27 cellular contexts compared by ENCODE assay signal in genomic region chr2:2021995-2022394, GRCh38.
"Had no signal": no experiment of that assay in that cellular context is flagged by ENCODE, and none has a peak within 500 bp of the region (broad histone marks: within the 10 kb centered on the region; RNA-seq: fewer than 3 reads in every experiment).

No MANE protein-coding gene starts in this region.

- H3K4me1 Mint-ChIP-seq: activated CD4-positive, alpha-beta T cell treated with anti-CD3 and anti-CD28 coated beads, Interleukin-2, amount 10 ng/mL, durations not matched to agents 24 days and 14 days; activated naive CD8-positive, alpha-beta T cell treated with anti-CD3 and anti-CD28 coated beads for 36 hours; activated T-helper 17 cell treated with anti-CD3 and anti-CD28 coated beads, Interleukin-2, amount 50 U/mL, for 72 hours had no signal

- H3K36me3 Mint-ChIP-seq: activated naive CD8-positive, alpha-beta T cell treated with anti-CD3 and anti-CD28 coated beads for 36 hours had no signal

- H3K27ac Mint-ChIP-seq: activated CD4-positive, alpha-beta T cell treated with anti-CD3 and anti-CD28 coated beads, Interleukin-2, amount 10 ng/mL, durations not matched to agents 24 days and 14 days; activated CD8-positive, alpha-beta T cell treated with anti-CD3 and anti-CD28 coated beads for 36 hours; activated naive CD8-positive, alpha-beta T cell treated with anti-CD3 and anti-CD28 coated beads for 36 hours; activated T-cell treated with anti-CD3 and anti-CD28 coated beads, Interleukin-2, amount 50 U/mL, for 72 hours; activated T-helper 17 cell treated with anti-CD3 and anti-CD28 coated beads, Interleukin-2, amount 50 U/mL, for 72 hours; T-helper 1 cell treated with Interleukin-12 subunit alpha and Interleukin-12 subunit beta and Interleukin-4 antibody, amounts not matched to agents 30 μg/mL and 1 μg/mL, for 36 hours; T-helper 2 cell treated with Interferon-gamma antibody and Interleukin-4, amounts not matched to agents 5 μg/mL and 100 μg/mL, for 36 hours had no signal

- H3K27ac ChIP-seq: ascending aorta, body of pancreas, breast epithelium, SJSA1 had no signal

- H3K36me3 ChIP-seq: ascending aorta, breast epithelium, SJSA1 had no signal

- H3K9me3 Mint-ChIP-seq: activated CD8-positive, alpha-beta T cell treated with anti-CD3 and anti-CD28 coated beads for 36 hours; activated T-helper 17 cell treated with anti-CD3 and anti-CD28 coated beads, Interleukin-2, amount 50 U/mL, for 72 hours; T-helper 1 cell treated with Interleukin-12 subunit alpha and Interleukin-12 subunit beta and Interleukin-4 antibody, amounts not matched to agents 30 μg/mL and 1 μg/mL, for 36 hours; T-helper 2 cell treated with Interferon-gamma antibody and Interleukin-4, amounts not matched to agents 5 μg/mL and 100 μg/mL, for 36 hours had no signal

- ATAC-seq: activated CD8-positive, alpha-beta T cell treated with anti-CD3 and anti-CD28 coated beads for 36 hours; activated T-cell treated with anti-CD3 and anti-CD28 coated beads, Interleukin-2, amount 50 U/mL, for 72 hours; activated T-helper 17 cell treated with anti-CD3 and anti-CD28 coated beads, Interleukin-2, amount 50 U/mL, for 72 hours; body of pancreas; Panc1 had no signal

- H3K9ac ChIP-seq: SK-N-SH had no signal

- H3K4me1 ChIP-seq: ascending aorta, body of pancreas, breast epithelium, SJSA1 had no signal

- H3K9me3 ChIP-seq: ascending aorta, body of pancreas, breast epithelium, SJSA1, SK-N-SH had no signal

- H3K27me3 Mint-ChIP-seq: activated CD4-positive, alpha-beta T cell treated with anti-CD3 and anti-CD28 coated beads, Interleukin-2, amount 10 ng/mL, durations not matched to agents 24 days and 14 days had no signal

- DNase-seq: activated CD4-positive, alpha-beta T cell treated with anti-CD3 and anti-CD28 coated beads, Interleukin-2, amount 10 ng/mL, durations not matched to agents 24 days and 14 days; activated CD4-positive, alpha-beta T cell treated with anti-CD3 and anti-CD28 coated beads, Interleukin-2, amount 50 U/mL, for 4 hours; activated CD8-positive, alpha-beta T cell treated with anti-CD3 and anti-CD28 coated beads for 36 hours; activated effector memory CD4-positive, alpha-beta T cell treated with anti-CD3 and anti-CD28 coated beads, Interleukin-2, amount 50 U/mL, for 16 hours; activated naive CD4-positive, alpha-beta T cell; activated naive CD4-positive, alpha-beta T cell treated with anti-CD3 and anti-CD28 coated beads, Interleukin-2, amount 50 U/mL, for 16 hours; activated naive CD8-positive, alpha-beta T cell treated with anti-CD3 and anti-CD28 coated beads for 36 hours; activated T-cell treated with anti-CD3 and anti-CD28 coated beads, Interleukin-2, amount 50 U/mL, for 1 hour; activated T-cell treated with anti-CD3 and anti-CD28 coated beads, Interleukin-2, amount 50 U/mL, for 72 hours; amniotic stem cell; body of pancreas; NCI-H1105; NCI-H1417 treated with DMSO at 0.1 percent for 48 hours; NCI-H187 treated with DMSO at 0.1 percent for 48 hours; NCI-H2081; NCI-H2171 treated with DMSO at 0.1 percent for 48 hours; NCI-H2227 treated with DMSO at 0.1 percent for 48 hours; NCI-H524 treated with DMSO at 0.1 percent for 48 hours; SHP77 treated with DMSO at 0.1 percent for 48 hours; SK-N-SH had no signal

- H3K27me3 ChIP-seq: ascending aorta, body of pancreas, breast epithelium had no signal

- H3K4me3 ChIP-seq: ascending aorta, body of pancreas, breast epithelium, SJSA1 had no signal

- H3K4me3 Mint-ChIP-seq: activated CD4-positive, alpha-beta T cell treated with anti-CD3 and anti-CD28 coated beads, Interleukin-2, amount 10 ng/mL, durations not matched to agents 24 days and 14 days; activated CD8-positive, alpha-beta T cell treated with anti-CD3 and anti-CD28 coated beads for 36 hours; activated naive CD8-positive, alpha-beta T cell treated with anti-CD3 and anti-CD28 coated beads for 36 hours; activated T-cell treated with anti-CD3 and anti-CD28 coated beads, Interleukin-2, amount 50 U/mL, for 72 hours; activated T-helper 17 cell treated with anti-CD3 and anti-CD28 coated beads, Interleukin-2, amount 50 U/mL, for 72 hours; T-helper 1 cell treated with Interleukin-12 subunit alpha and Interleukin-12 subunit beta and Interleukin-4 antibody, amounts not matched to agents 30 μg/mL and 1 μg/mL, for 36 hours; T-helper 2 cell treated with Interferon-gamma antibody and Interleukin-4, amounts not matched to agents 5 μg/mL and 100 μg/mL, for 36 hours had no signal
